ENCODE assay signal across 8 cellular contexts in the genomic region with DNA sequence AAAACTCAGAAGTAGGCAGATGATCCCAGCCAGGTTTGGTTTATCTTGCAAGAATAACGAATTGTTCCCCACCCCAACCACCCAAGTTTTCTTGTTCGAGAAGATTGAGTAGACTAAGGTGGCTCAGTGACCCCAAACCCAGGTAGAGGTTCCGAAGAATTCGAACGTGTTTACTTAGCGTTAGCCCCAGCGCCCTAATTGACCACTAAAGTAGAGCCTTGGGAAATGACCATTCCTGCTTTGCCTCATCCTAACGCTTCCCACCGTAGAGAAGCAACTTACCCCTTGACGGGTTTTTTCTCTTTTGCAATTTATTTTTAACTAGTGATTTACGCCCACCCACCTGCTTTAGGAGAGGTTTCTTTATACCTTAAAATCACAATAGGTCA. TPM values are rescaled to one million over a fixed set of nuclear protein-coding genes. Genes with fewer than 3 reads are reported as not detected.
DNase-seq lines count a peak whose midpoint lies in the region; ATAC-seq and TF ChIP-seq lines count a peak whose summit lies in the region.

No MANE protein-coding gene starts in this region.

- peaks cover 37% of the 10 kb centered on the region for H3K4me1 Mint-ChIP-seq in activated CD4-positive, alpha-beta T cell treated with anti-CD3 and anti-CD28 coated beads, Interleukin-2, amount 10 ng/mL, durations not matched to agents 7 days and 5 days

- WGBS in heart left ventricle, 4 donors, result 2% methylated on average over 11 of the region's 11 CpGs

- CTCF ChIA-PET in activated CD4-positive, alpha-beta T cell treated with anti-CD3 and anti-CD28 coated beads, Interleukin-2, amount 10 ng/mL, durations not matched to agents 7 days and 5 days (lab: Charles Lee), result no interaction called here

- TF ChIP-seq CTCF in WI38 (IDR thresholded peaks at IDR 0.05; ENCODE audit: low read depth, low read length) (no peak), heart left ventricle (IDR thresholded peaks at IDR 0.05) (no peak)

- peak overlapping the region; percentile 94 for H3K27ac Mint-ChIP-seq in activated CD4-positive, alpha-beta T cell treated with anti-CD3 and anti-CD28 coated beads, Interleukin-2, amount 10 ng/mL, durations not matched to agents 7 days and 5 days

- peaks cover 0 to 29% (median 22%) of the 10 kb centered on the region in 12 donors for H3K4me1 ChIP-seq in heart left ventricle

- H3K9me3 ChIP-seq in heart left ventricle, result no peaks in the 10 kb centered on the region

- H3K27me3 ChIP-seq in heart left ventricle, result peaks cover 0 to 2% (median 0%) of the 10 kb centered on the region in 9 donors

- H3K9me3 Mint-ChIP-seq in activated CD4-positive, alpha-beta T cell treated with anti-CD3 and anti-CD28 coated beads, Interleukin-2, amount 10 ng/mL, durations not matched to agents 7 days and 5 days, result no peaks in the 10 kb centered on the region

- intact Hi-C loops in heart left ventricle (cut with DNase I), result loop anchor here in 9 of 10 donors (1.0 to 5.0 kb wide), 6 partner anchors 68 to 343 kb away; a partner anchor contains a TSS

- peaks cover 6% of the 10 kb centered on the region for H3K36me3 Mint-ChIP-seq in activated CD4-positive, alpha-beta T cell treated with anti-CD3 and anti-CD28 coated beads, Interleukin-2, amount 10 ng/mL, durations not matched to agents 7 days and 5 days (ENCODE audit: low read depth)

- peak overlapping the region in 11 of 12 donors; percentile 77 to 98 (median 91) for H3K27ac ChIP-seq in heart left ventricle

- no peak for TF ChIP-seq POLR2A in heart left ventricle (IDR thresholded peaks at IDR 0.05)

- H3K4me3 Mint-ChIP-seq in activated CD4-positive, alpha-beta T cell treated with anti-CD3 and anti-CD28 coated beads, Interleukin-2, amount 10 ng/mL, durations not matched to agents 7 days and 5 days, result peak overlapping the region; percentile 87

- no peak for DNase-seq in activated CD4-positive, alpha-beta T cell treated with anti-CD3 and anti-CD28 coated beads, Interleukin-2, amount 10 ng/mL, durations not matched to agents 7 days and 5 days
- no peak for DNase-seq in activated CD4-positive, alpha-beta T cell treated with anti-CD3 and anti-CD28 coated beads for 1 hour
- DNase-seq in heart left ventricle (no peak), renal cortical epithelial cell (ENCODE audit: low read depth) (peak; percentile 33), H4 (ENCODE audit: low spot score) (no peak), T1000 (lab: John Stamatoyannopoulos, UW) (no peak)

- ATAC-seq in heart left ventricle (peak in 2 of 4 donors; percentile 11 to 25), HG03175 (IDR thresholded peaks at IDR 0.05; ENCODE audit: unreplicated experiment) (no peak)

- H3K4me3 ChIP-seq in WI38 (ENCODE audit: low read depth, low read length), result peak overlapping the region; percentile 97
- H3K4me3 ChIP-seq in heart left ventricle, result peak overlapping the region; percentile 62 to 96 (median 84)

- POLR2A ChIA-PET in activated CD4-positive, alpha-beta T cell treated with anti-CD3 and anti-CD28 coated beads, Interleukin-2, amount 10 ng/mL, durations not matched to agents 7 days and 5 days (lab: Charles Lee), result interaction anchor here (0.7 kb wide), 2 partner anchors 316 to 384 kb away, joined by 3 to 4 read pairs; no protein-coding TSS in a partner anchor

- peaks cover 0 to 17% (median 0%) of the 10 kb centered on the region in 9 donors for H3K36me3 ChIP-seq in heart left ventricle

- peaks cover 11% of the 10 kb centered on the region for H3K27me3 Mint-ChIP-seq in activated CD4-positive, alpha-beta T cell treated with anti-CD3 and anti-CD28 coated beads, Interleukin-2, amount 10 ng/mL, durations not matched to agents 7 days and 5 days

RNA-seq across cellular contexts. Expression of a gene that starts 0.9 kb away (rescaled TPM):
- 10 to 100 TPM; 23.3 to 25.1 TPM for total RNA-seq in activated CD4-positive, alpha-beta T cell treated with anti-CD3 and anti-CD28 coated beads, Interleukin-2, amount 10 ng/mL, durations not matched to agents 7 days and 5 days
- total RNA-seq in heart left ventricle, result 10 to 100 TPM; 17.0 to 24.5 (median 19.3) TPM
- polyA plus RNA-seq in heart left ventricle, result 10 to 100 TPM in 1 of 2 donors, 1 to 10 TPM in 1; 5.4 to 13.1 TPM
- 59.5 and 83.0 TPM in 2 replicates for total RNA-seq in renal cortical epithelial cell
- 19.1 and 24.9 TPM in 2 replicates for total RNA-seq in H4 (2014; rRNA removed; shearing (Covaris generic))
